In the genomic region with DNA sequence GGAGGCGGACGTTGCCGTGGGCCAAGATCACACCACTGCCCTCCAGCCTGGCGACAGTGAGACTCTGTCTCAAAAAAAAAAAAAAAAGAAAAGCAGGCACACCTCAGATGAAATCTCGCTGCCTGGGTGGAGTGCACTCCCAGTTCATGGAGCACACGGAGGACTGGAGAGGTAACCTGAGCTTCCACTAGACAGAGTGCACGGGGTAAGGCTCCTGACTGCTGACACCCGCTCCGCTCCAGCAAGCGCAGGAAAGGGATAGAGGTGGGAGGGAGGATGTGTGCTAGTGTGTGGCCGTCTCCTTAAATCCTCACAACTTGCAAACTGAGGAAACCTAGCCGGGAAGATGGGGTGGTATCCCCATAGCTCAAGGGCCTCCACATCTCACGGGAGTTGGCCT, we compare ENCODE assay signal across 10 cellular contexts. TPM values are rescaled to one million over a fixed set of nuclear protein-coding genes. Genes with fewer than 3 reads are reported as not detected.
A peak's percentile ranks its signal among the peaks of the same experiment; 100 is the strongest.
DNase-seq lines count a peak whose midpoint lies in the region; ATAC-seq and TF ChIP-seq lines count a peak whose summit lies in the region.
"Had no signal": no experiment of that assay in that cellular context is flagged by ENCODE, and none has a peak within 500 bp of the region (broad histone marks: within the 10 kb centered on the region; RNA-seq: fewer than 3 reads in every experiment).

No MANE protein-coding gene starts in this region.

- H3K36me3 Mint-ChIP-seq in CD4-positive, alpha-beta T cell (ENCODE audit: low read depth), result peaks cover 68% of the 10 kb centered on the region
- H3K36me3 Mint-ChIP-seq in activated T-helper 17 cell treated with anti-CD3 and anti-CD28 coated beads, Interleukin-2, amount 50 U/mL, for 72 hours (ENCODE audit: low read depth), result peaks cover 80% of the 10 kb centered on the region

- peaks cover 11 to 22% of the 10 kb centered on the region in 2 donors for H3K4me1 ChIP-seq in muscle layer of duodenum (ENCODE audit: control insufficient read depth in 1 of 2, insufficient read depth in 2 of 2, low read length in 2 of 2)

- H3K9me3 ChIP-seq in CD4-positive, alpha-beta T cell (ENCODE audit: control insufficient read depth, low read length), result no peaks in the 10 kb centered on the region
- no peaks in the 10 kb centered on the region for H3K9me3 ChIP-seq in muscle layer of duodenum (ENCODE audit: control insufficient read depth in 1 of 2, low read length in 2 of 2)

- H3K4me1 Mint-ChIP-seq in CD4-positive, alpha-beta T cell (ENCODE audit: low read depth), result peaks cover 71% of the 10 kb centered on the region
- peaks cover 74% of the 10 kb centered on the region for H3K4me1 Mint-ChIP-seq in activated T-helper 17 cell treated with anti-CD3 and anti-CD28 coated beads, Interleukin-2, amount 50 U/mL, for 72 hours

- CTCF ChIA-PET in CD4-positive, alpha-beta T cell (lab: Charles Lee), result interaction anchor here (0.9 to 1.7 kb wide), 4 partner anchors 45 to 52 kb away, joined by 3 to 6 read pairs (median 4); no protein-coding TSS in a partner anchor

- H3K27me3 ChIP-seq in CD4-positive, alpha-beta T cell (ENCODE audit: control insufficient read depth, insufficient read depth, low read length), result no peaks in the 10 kb centered on the region
- H3K27me3 ChIP-seq in muscle layer of duodenum (ENCODE audit: low read depth, low read length), result no peaks in the 10 kb centered on the region

- H3K27ac ChIP-seq in CD4-positive, alpha-beta T cell (ENCODE audit: low read depth, low read length), result no peak overlapping the region
- peak overlapping the region; percentile 5 for H3K27ac ChIP-seq in muscle layer of duodenum (ENCODE audit: low read length)

- H3K27ac Mint-ChIP-seq in CD4-positive, alpha-beta T cell, result peak overlapping the region; percentile 91
- H3K27ac Mint-ChIP-seq in activated T-helper 17 cell treated with anti-CD3 and anti-CD28 coated beads, Interleukin-2, amount 50 U/mL, for 72 hours, result peak overlapping the region; percentile 76

- POLR2A ChIA-PET in CD4-positive, alpha-beta T cell (lab: Charles Lee), result interaction anchor here (1.5 kb wide), 1 partner anchor 46 kb away, joined by 3 read pairs; no protein-coding TSS in a partner anchor

- no peaks in the 10 kb centered on the region for H3K27me3 Mint-ChIP-seq in CD4-positive, alpha-beta T cell
- no peaks in the 10 kb centered on the region for H3K27me3 Mint-ChIP-seq in activated T-helper 17 cell treated with anti-CD3 and anti-CD28 coated beads, Interleukin-2, amount 50 U/mL, for 72 hours

- ATAC-seq in CD4-positive, alpha-beta T cell (ENCODE audit: poor library complexity), result no peak
- no peak for ATAC-seq in activated T-helper 17 cell treated with anti-CD3 and anti-CD28 coated beads, Interleukin-2, amount 50 U/mL, for 72 hours (replicated peaks)
- ATAC-seq in GM18517 (IDR thresholded peaks at IDR 0.05; ENCODE audit: unreplicated experiment) (no peak), GM21576 (IDR thresholded peaks at IDR 0.05; ENCODE audit: unreplicated experiment) (no peak), HG02642 (IDR thresholded peaks at IDR 0.05; ENCODE audit: poor library complexity, unreplicated experiment) (no peak), GM21786 (IDR thresholded peaks at IDR 0.05; ENCODE audit: unreplicated experiment) (no peak)

- H3K4me3 ChIP-seq in muscle layer of duodenum (ENCODE audit: low read depth in 1 of 2, low read length in 2 of 2), result no peak overlapping the region

- DNase-seq in CD4-positive, alpha-beta T cell, result no peak
- DNase-seq in NCI-H146 treated with DMSO at 0.1 percent for 48 hours (lab: John Stamatoyannopoulos, UW; ENCODE audit: unreplicated experiment), result peak; percentile 62
- DNase-seq: effector CD8-positive, alpha-beta T cell; NCI-H1694 treated with DMSO at 0.1 percent for 48 hours had no signal

- H3K4me3 Mint-ChIP-seq in CD4-positive, alpha-beta T cell, result no peak overlapping the region
- peak overlapping the region; percentile 91 for H3K4me3 Mint-ChIP-seq in activated T-helper 17 cell treated with anti-CD3 and anti-CD28 coated beads, Interleukin-2, amount 50 U/mL, for 72 hours

- no peaks in the 10 kb centered on the region for H3K9me3 Mint-ChIP-seq in CD4-positive, alpha-beta T cell
- H3K9me3 Mint-ChIP-seq in activated T-helper 17 cell treated with anti-CD3 and anti-CD28 coated beads, Interleukin-2, amount 50 U/mL, for 72 hours, result no peaks in the 10 kb centered on the region

- peaks cover 5 to 12% of the 10 kb centered on the region in 2 donors for H3K36me3 ChIP-seq in muscle layer of duodenum (ENCODE audit: control insufficient read depth in 1 of 2, insufficient read depth in 2 of 2, low read length in 2 of 2)

- intact Hi-C loops in CD4-positive, alpha-beta T cell (cut with DNase I, micrococcal nuclease), result no loop called here

- no peak for TF ChIP-seq CTCF in CD4-positive, alpha-beta T cell (IDR thresholded peaks at IDR 0.05)

RNA-seq across cellular contexts. Expression of a gene that starts 50.8 kb away (rescaled TPM):
- total RNA-seq in CD4-positive, alpha-beta T cell, result 10 to 100 TPM; 32.9 to 33.6 TPM
- 10 to 100 TPM; 21.7 to 36.8 TPM for total RNA-seq in activated T-helper 17 cell treated with anti-CD3 and anti-CD28 coated beads, Interleukin-2, amount 50 U/mL, for 72 hours
